In the genomic region with DNA sequence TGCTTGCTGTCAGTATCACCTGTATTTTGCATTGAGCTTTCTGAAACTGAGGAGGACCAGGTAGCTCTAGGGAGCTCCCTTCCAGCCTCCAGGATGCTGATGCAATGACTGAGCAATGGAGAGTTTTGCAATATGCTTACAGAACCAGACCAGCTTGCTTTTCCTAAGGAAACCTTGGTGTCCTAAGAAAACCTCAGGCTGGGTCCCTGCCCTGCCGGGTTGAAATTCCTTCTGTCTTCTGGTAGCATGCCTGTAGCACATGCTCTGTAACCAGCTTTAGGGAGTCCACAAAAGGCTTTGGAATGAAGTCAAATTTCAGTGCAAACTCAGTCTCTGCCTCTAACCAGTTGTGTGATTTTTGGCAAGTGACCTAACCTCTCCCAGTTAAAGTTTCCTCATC, we compare ENCODE assay signal across 9 cellular contexts.
DNase-seq lines count a peak whose midpoint lies in the region; ATAC-seq, FAIRE-seq and TF ChIP-seq lines count a peak whose summit lies in the region.
"Had no signal": no experiment of that assay in that cellular context is flagged by ENCODE, and none has a peak within 500 bp of the region (broad histone marks: within the 10 kb centered on the region; RNA-seq: fewer than 3 reads in every experiment).

No MANE protein-coding gene starts in this region.

- H3K36me3 ChIP-seq in kidney (ENCODE audit: control insufficient read depth in 1 of 2, insufficient read depth in 2 of 2, low read length in 2 of 2) = no peaks in the 10 kb centered on the region
- H3K36me3 ChIP-seq in aorta (ENCODE audit: control insufficient read depth in 1 of 2, insufficient read depth in 2 of 2, low read length in 1 of 2) = no peaks in the 10 kb centered on the region

- H3K9me3 ChIP-seq in kidney (ENCODE audit: control insufficient read depth in 1 of 2, low read length in 2 of 2) = peaks cover 0 to 4% of the 10 kb centered on the region in 2 donors
- H3K9me3 ChIP-seq in aorta (ENCODE audit: control insufficient read depth, low read length) = no peaks in the 10 kb centered on the region

- H3K27me3 ChIP-seq in aorta (ENCODE audit: control insufficient read depth in 1 of 2, insufficient read depth in 2 of 2, low read length in 1 of 2) = no peaks in the 10 kb centered on the region

- H3K4me1 ChIP-seq in kidney (ENCODE audit: control insufficient read depth in 1 of 2, insufficient read depth in 1 of 2, low read depth in 1 of 2, low read length in 2 of 2) (no peaks in the 10 kb centered on the region), aorta (ENCODE audit: control insufficient read depth in 1 of 2, insufficient read depth in 2 of 2, low read length in 2 of 2) (peaks cover 2 to 3% of the 10 kb centered on the region in 2 donors)

- H3K27ac ChIP-seq in kidney (ENCODE audit: low read depth in 2 of 2, low read length in 2 of 2) (no peak overlapping the region), aorta (ENCODE audit: low read depth in 1 of 2, low read length in 2 of 2) (peak overlapping the region in 1 of 2 donors; percentile 79)

- intact Hi-C loops in kidney (cut with DNase I) = no loop called here
- intact Hi-C loops in aorta (cut with DNase I) = loop anchor here in 1 of 2 donors (5.0 kb wide), 1 partner anchor 63 kb away; no protein-coding TSS in a partner anchor

- peak; percentile 64 for DNase-seq in SIG-M5 treated with dmso at 0.1 percent for 504 hours (lab: John Stamatoyannopoulos, UW; ENCODE audit: unreplicated experiment)
- no peak for DNase-seq in SIG-M5 (lab: John Stamatoyannopoulos, UW)
- peak; percentile 93 for DNase-seq in astrocyte of the cerebellum (ENCODE audit: low read depth)
- peak; percentile 86 for DNase-seq in kidney
- peak in 1 of 2 donors; percentile 78 for DNase-seq in aorta
- DNase-seq in activated CD4-positive, alpha-beta T cell treated with anti-CD3 and anti-CD28 coated beads, Interleukin-2, amount 50 U/mL, for 4 hours = no peak
- no peak for DNase-seq in putamen (ENCODE audit: low spot score)
- DNase-seq: cerebellar nuclear complex had no signal

- 0 to 3% methylated on average over 1 of the region's 1 CpG for WGBS in aorta, 2 donors

- in situ Hi-C loops in astrocyte of the cerebellum (cut with HindIII; ENCODE audit: low sequenced_read_pairs) = no loop called here

- no peak for FAIRE-seq in kidney (lab: Jason Lieb, UNC)

- TF ChIP-seq CTCF in astrocyte of the cerebellum (IDR thresholded peaks at IDR 0.05; ENCODE audit: low read depth, low read length, missing control alignments) (no peak), kidney (IDR thresholded peaks at IDR 0.05; ENCODE audit: borderline replicate concordance, extremely low read depth, insufficient read depth) (no peak)

- H3K4me3 ChIP-seq in astrocyte of the cerebellum (ENCODE audit: low read depth, low read length) (no peak overlapping the region), kidney (ENCODE audit: low read length in 2 of 2) (no peak overlapping the region), aorta (ENCODE audit: low read length in 2 of 2) (no peak overlapping the region)

- ATAC-seq in aorta (ENCODE audit: low FRiP score) (peak; percentile 92), HG02610 (IDR thresholded peaks at IDR 0.05; ENCODE audit: unreplicated experiment) (no peak)

- no peak overlapping the region for H3K9ac ChIP-seq in kidney (ENCODE audit: low read length in 2 of 2)

Comparison
In these comparisons a context has a peak if more than half of its experiments do, and no peak if none do; other contexts are left out.
1. DNase-seq: peak in SIG-M5 treated with dmso at 0.1 percent for 504 hours (single experiment), astrocyte of the cerebellum (single experiment) and kidney (single experiment); none in SIG-M5 (single experiment), activated CD4-positive, alpha-beta T cell treated with anti-CD3 and anti-CD28 coated beads, Interleukin-2, amount 50 U/mL, for 4 hours (0 of 2) and putamen (single experiment).